ENCODE assay signal across 10 cellular contexts in genomic region chr11:45333023-45333422, GRCh38. TPM values are rescaled to one million over a fixed set of nuclear protein-coding genes. Genes with fewer than 3 reads are reported as not detected.
DNase-seq lines count a peak whose midpoint lies in the region; TF ChIP-seq lines count a peak whose summit lies in the region.
"Had no signal": no experiment of that assay in that cellular context is flagged by ENCODE, and none has a peak within 500 bp of the region (broad histone marks: within the 10 kb centered on the region; RNA-seq: fewer than 3 reads in every experiment).

No MANE protein-coding gene starts in this region.

- no peak overlapping the region for H3K4me3 Mint-ChIP-seq in activated T-cell treated with anti-CD3 and anti-CD28 coated beads, Interleukin-2, amount 50 U/mL, for 24 hours
- H3K4me3 Mint-ChIP-seq: activated naive CD8-positive, alpha-beta T cell treated with anti-CD3 and anti-CD28 coated beads for 36 hours; T-helper 1 cell treated with Interleukin-12 subunit alpha and Interleukin-12 subunit beta and Interleukin-4 antibody, amounts not matched to agents 30 μg/mL and 1 μg/mL, for 36 hours had no signal

- H3K27ac ChIP-seq in KMS-11, result no peak overlapping the region
- H3K27ac ChIP-seq in SK-N-MC, result peak overlapping the region; percentile 54; the same call in 1 of the 2 replicates
- peak overlapping the region; percentile 75 to 82 for H3K27ac ChIP-seq in right atrium auricular region
- peak overlapping the region; percentile 6 for H3K27ac ChIP-seq in stomach smooth muscle (ENCODE audit: low read length)

- H3K27me3 ChIP-seq in KMS-11 (ENCODE audit: insufficient read depth, low read depth) (no peaks in the 10 kb centered on the region), right atrium auricular region (no peaks in the 10 kb centered on the region), stomach smooth muscle (ENCODE audit: control insufficient read depth in 1 of 2, insufficient read depth in 2 of 2, low read length in 2 of 2) (peaks cover 0 to 4% of the 10 kb centered on the region in 2 donors), H7 (ENCODE audit: control insufficient read depth, insufficient read depth, low read length) (no peaks in the 10 kb centered on the region; the same call in 1 of the 2 replicates)

- intact Hi-C loops in posterior vena cava (cut with DNase I), result loop anchor here (2.0 to 10.0 kb wide), 4 partner anchors 222 to 408 kb away; no protein-coding TSS in a partner anchor

- H3K36me3 Mint-ChIP-seq in activated T-cell treated with anti-CD3 and anti-CD28 coated beads, Interleukin-2, amount 50 U/mL, for 24 hours (ENCODE audit: low read depth), result no peaks in the 10 kb centered on the region
- H3K36me3 Mint-ChIP-seq: activated naive CD8-positive, alpha-beta T cell treated with anti-CD3 and anti-CD28 coated beads for 36 hours had no signal

- no peaks in the 10 kb centered on the region for H3K9me3 ChIP-seq in SK-N-MC (ENCODE audit: low read depth, low read length)
- no peaks in the 10 kb centered on the region for H3K9me3 ChIP-seq in right atrium auricular region
- no peaks in the 10 kb centered on the region for H3K9me3 ChIP-seq in stomach smooth muscle (ENCODE audit: control insufficient read depth in 2 of 2, low read length in 2 of 2)

- H3K4me3 ChIP-seq in KMS-11 (IDR thresholded peaks at IDR 0.05; ENCODE audit: insufficient read depth, low read depth, low read length) (no peak overlapping the region), SK-N-MC (no peak overlapping the region), right atrium auricular region (peak overlapping the region; percentile 25 to 34), stomach smooth muscle (ENCODE audit: low read length in 2 of 2) (peak overlapping the region; percentile 25 to 59), H7 (ENCODE audit: insufficient read depth, low read depth, low read length) (no peak overlapping the region)

- H3K9me3 Mint-ChIP-seq in activated T-cell treated with anti-CD3 and anti-CD28 coated beads, Interleukin-2, amount 50 U/mL, for 24 hours, result no peaks in the 10 kb centered on the region
- H3K9me3 Mint-ChIP-seq: activated naive CD8-positive, alpha-beta T cell treated with anti-CD3 and anti-CD28 coated beads for 36 hours; T-helper 1 cell treated with Interleukin-12 subunit alpha and Interleukin-12 subunit beta and Interleukin-4 antibody, amounts not matched to agents 30 μg/mL and 1 μg/mL, for 36 hours had no signal

- no peak for TF ChIP-seq CTCF in KMS-11 (conservative IDR thresholded peaks at IDR 0.05; ENCODE audit: low read depth, low read length)
- TF ChIP-seq CTCF in right atrium auricular region (IDR thresholded peaks at IDR 0.05), result no peak

- H3K9ac ChIP-seq in KMS-11 (no peak overlapping the region), SK-N-MC (ENCODE audit: insufficient read length) (peak overlapping the region; percentile 35), stomach smooth muscle (ENCODE audit: low read length in 2 of 2) (peak overlapping the region in 1 of 2 donors; percentile 25)

- H3K4me1 ChIP-seq in KMS-11 (ENCODE audit: low read depth, poor library complexity, severe bottlenecking) (no peaks in the 10 kb centered on the region), right atrium auricular region (peaks cover 0 to 7% of the 10 kb centered on the region in 2 donors), stomach smooth muscle (ENCODE audit: control insufficient read depth, insufficient read depth, low read length) (peaks cover 7% of the 10 kb centered on the region)

- no peaks in the 10 kb centered on the region for H4K20me1 ChIP-seq in KMS-11 (ENCODE audit: insufficient read depth)

- no peak overlapping the region for H3K4me2 ChIP-seq in KMS-11

- H3K27me3 Mint-ChIP-seq in activated T-cell treated with anti-CD3 and anti-CD28 coated beads, Interleukin-2, amount 50 U/mL, for 24 hours, result peaks cover 23% of the 10 kb centered on the region

- no peaks in the 10 kb centered on the region for H3K4me1 Mint-ChIP-seq in activated T-cell treated with anti-CD3 and anti-CD28 coated beads, Interleukin-2, amount 50 U/mL, for 24 hours (ENCODE audit: low read depth)
- H3K4me1 Mint-ChIP-seq: activated naive CD8-positive, alpha-beta T cell treated with anti-CD3 and anti-CD28 coated beads for 36 hours had no signal

- H2AFZ ChIP-seq in KMS-11 (ENCODE audit: low read depth), result peak overlapping the region; percentile 58

- H3K27ac Mint-ChIP-seq in activated T-cell treated with anti-CD3 and anti-CD28 coated beads, Interleukin-2, amount 50 U/mL, for 24 hours, result no peak overlapping the region
- H3K27ac Mint-ChIP-seq: activated naive CD8-positive, alpha-beta T cell treated with anti-CD3 and anti-CD28 coated beads for 36 hours; T-helper 1 cell treated with Interleukin-12 subunit alpha and Interleukin-12 subunit beta and Interleukin-4 antibody, amounts not matched to agents 30 μg/mL and 1 μg/mL, for 36 hours had no signal

- DNase-seq in SK-N-MC (ENCODE audit: low read depth, low spot score), result no peak
- DNase-seq in right atrium auricular region (ENCODE audit: low spot score), result no peak
- no peak for DNase-seq in activated T-cell treated with anti-CD3 and anti-CD28 coated beads, Interleukin-2, amount 50 U/mL, for 24 hours
- DNase-seq in H7, result no peak
- DNase-seq in T-helper 1 cell, result no peak
- no peak for DNase-seq in posterior vena cava (ENCODE audit: low spot score)
- DNase-seq: activated naive CD8-positive, alpha-beta T cell treated with anti-CD3 and anti-CD28 coated beads for 36 hours had no signal

- H3K36me3 ChIP-seq in KMS-11 (ENCODE audit: insufficient read depth) (no peaks in the 10 kb centered on the region), SK-N-MC (ENCODE audit: insufficient read depth, low read length) (no peaks in the 10 kb centered on the region), right atrium auricular region (no peaks in the 10 kb centered on the region), stomach smooth muscle (ENCODE audit: control insufficient read depth in 2 of 2, insufficient read depth in 2 of 2, low read length in 2 of 2) (no peaks in the 10 kb centered on the region), H7 (replicated peaks; ENCODE audit: control insufficient read depth, insufficient read depth, low read length) (no peaks in the 10 kb centered on the region)

- no peaks in the 10 kb centered on the region for H3K79me2 ChIP-seq in KMS-11 (ENCODE audit: insufficient read depth, low read depth)

RNA-seq across cellular contexts. Expression of gene SYT13, which starts 46.9 kb away (rescaled TPM):
- total RNA-seq in right atrium auricular region (10 to 100 TPM in 1 of 2 donors, 1 to 10 TPM in 1; 9.9 to 11.4 TPM), posterior vena cava (under 1 TPM in 1 of 2 donors, not detected in 1; 0.09 TPM)
- 6.1 and 9.6 TPM in 2 replicates for total RNA-seq in H7 (2014; rRNA removed; shearing (Covaris generic))
- total RNA-seq: activated naive CD8-positive, alpha-beta T cell treated with anti-CD3 and anti-CD28 coated beads for 36 hours had no signal

Comparison
In these comparisons a context has a peak if more than half of its experiments do, and no peak if none do; other contexts are left out.
1. H3K4me3 ChIP-seq: peak in right atrium auricular region (2 of 2) and stomach smooth muscle (2 of 2); none in KMS-11 (single experiment), SK-N-MC (single experiment) and H7 (single experiment).